In the genomic region with DNA sequence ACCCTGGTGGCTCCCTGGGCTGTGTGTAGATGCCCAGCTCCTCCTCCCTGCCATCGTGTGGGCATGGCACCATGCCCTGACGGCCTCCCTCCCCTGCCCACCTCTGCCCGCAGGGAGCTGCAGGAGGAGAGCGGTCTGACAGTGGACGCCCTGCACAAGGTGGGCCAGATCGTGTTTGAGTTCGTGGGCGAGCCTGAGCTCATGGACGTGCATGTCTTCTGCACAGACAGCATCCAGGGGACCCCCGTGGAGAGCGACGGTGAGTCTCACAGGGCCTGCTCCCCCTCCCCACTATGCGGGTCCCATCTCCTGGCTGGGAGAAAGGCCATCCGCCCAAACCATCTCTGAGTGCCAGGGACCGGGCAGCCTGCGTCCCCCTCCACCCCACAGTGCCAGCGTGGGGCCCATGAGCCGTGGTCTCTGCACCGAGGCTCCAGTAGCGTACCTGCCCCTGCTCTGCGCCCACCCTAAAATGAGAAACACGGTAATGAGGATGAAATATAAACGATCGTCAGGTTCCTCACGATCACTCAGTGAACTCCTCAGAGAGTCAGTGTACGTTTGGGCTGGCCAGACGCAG, we compare ENCODE assay signal across 16 cellular contexts. TPM values are rescaled to one million over a fixed set of nuclear protein-coding genes. Genes with fewer than 3 reads are reported as not detected.
DNase-seq lines count a peak whose midpoint lies in the region; ATAC-seq and TF ChIP-seq lines count a peak whose summit lies in the region.
"Had no signal": no experiment of that assay in that cellular context is flagged by ENCODE, and none has a peak within 500 bp of the region (broad histone marks: within the 10 kb centered on the region; RNA-seq: fewer than 3 reads in every experiment).

No MANE protein-coding gene starts in this region.

- peak overlapping the region; percentile 64; the same call in 1 of the 2 replicates for H3K27ac ChIP-seq in MM.1S (ENCODE audit: low read length)
- peak overlapping the region; percentile 55 for H3K27ac ChIP-seq in epithelial cell of prostate
- H3K27ac ChIP-seq in colonic mucosa: no peak overlapping the region

- H3K9ac ChIP-seq in MM.1S (ENCODE audit: low read length): no peak overlapping the region
- H3K9ac ChIP-seq in colonic mucosa (ENCODE audit: low read depth in 2 of 2, low read length in 2 of 2): no peak overlapping the region

- TF ChIP-seq CTCF in activated CD8-positive, alpha-beta T cell treated with anti-CD3 and anti-CD28 coated beads for 36 hours (IDR thresholded peaks at IDR 0.05): no peak
- TF ChIP-seq CTCF in MM.1S (IDR thresholded peaks at IDR 0.05; ENCODE audit: low read length) (no peak), colonic mucosa (IDR thresholded peaks at IDR 0.05) (no peak)

- POLR2A ChIA-PET in activated CD8-positive, alpha-beta T cell treated with anti-CD3 and anti-CD28 coated beads, Interleukin-2, amount 10 ng/mL, durations not matched to agents 7 days and 5 days (lab: Charles Lee): interaction anchor here (0.6 to 1.0 kb wide), 3 partner anchors 104 to 464 kb away, joined by 3 to 4 read pairs (median 3); no protein-coding TSS in a partner anchor
- POLR2A ChIA-PET in activated CD8-positive, alpha-beta T cell treated with anti-CD3 and anti-CD28 coated beads for 36 hours (lab: Charles Lee): interaction anchor here (0.6 kb wide), 1 partner anchor 42 kb away, joined by 5 read pairs; no protein-coding TSS in a partner anchor

- intact Hi-C loops in activated CD8-positive, alpha-beta T cell treated with anti-CD3 and anti-CD28 coated beads for 36 hours (cut with micrococcal nuclease): no loop called here
- intact Hi-C loops in colonic mucosa (cut with DNase I): loop anchor here (5.0 kb wide), 1 partner anchor 97 kb away; no protein-coding TSS in a partner anchor

- H3K4me3 Mint-ChIP-seq in activated CD8-positive, alpha-beta T cell treated with anti-CD3 and anti-CD28 coated beads, Interleukin-2, amount 10 ng/mL, durations not matched to agents 7 days and 5 days: peak overlapping the region; percentile 71
- no peak overlapping the region for H3K4me3 Mint-ChIP-seq in activated CD8-positive, alpha-beta T cell treated with anti-CD3 and anti-CD28 coated beads for 36 hours
- peak overlapping the region; percentile 72 to 74 for H3K4me3 Mint-ChIP-seq in stimulated activated naive B cell treated with anti-CD40 and anti-IgM and Interleukin-4, amounts not matched to agents 10 μg/mL and 1 μg/mL and 100 μg/mL, for 72 hours
- H3K4me3 Mint-ChIP-seq: activated naive CD4-positive, alpha-beta T cell treated with anti-CD3 and anti-CD28 coated beads, Interleukin-2, amount 50 U/mL, for 24 hours had no signal

- CTCF ChIA-PET in activated CD8-positive, alpha-beta T cell treated with anti-CD3 and anti-CD28 coated beads, Interleukin-2, amount 10 ng/mL, durations not matched to agents 7 days and 5 days (lab: Charles Lee): interaction anchor here (1.4 to 2.3 kb wide), 4 partner anchors 12 to 455 kb away, joined by 3 to 9 read pairs (median 7); no protein-coding TSS in a partner anchor
- CTCF ChIA-PET in activated CD8-positive, alpha-beta T cell treated with anti-CD3 and anti-CD28 coated beads for 36 hours (lab: Charles Lee): interaction anchor here (2.9 kb wide), 1 partner anchor 98 kb away, joined by 13 read pairs; no protein-coding TSS in a partner anchor

- H3K4me2 ChIP-seq in MM.1S (ENCODE audit: low read depth, low read length): peak overlapping the region; percentile 48

- H3K36me3 Mint-ChIP-seq in activated CD8-positive, alpha-beta T cell treated with anti-CD3 and anti-CD28 coated beads, Interleukin-2, amount 10 ng/mL, durations not matched to agents 7 days and 5 days (ENCODE audit: low read depth): peaks cover 42% of the 10 kb centered on the region
- H3K36me3 Mint-ChIP-seq in activated CD8-positive, alpha-beta T cell treated with anti-CD3 and anti-CD28 coated beads for 36 hours (ENCODE audit: low read depth): peaks cover 18% of the 10 kb centered on the region
- H3K36me3 Mint-ChIP-seq in stimulated activated naive B cell treated with anti-CD40 and anti-IgM and Interleukin-4, amounts not matched to agents 10 μg/mL and 1 μg/mL and 100 μg/mL, for 72 hours: peaks cover 52 to 77% of the 10 kb centered on the region in 2 donors

- H3K27me3 ChIP-seq in MM.1S (replicated peaks; ENCODE audit: insufficient read depth, low read length): no peaks in the 10 kb centered on the region
- no peaks in the 10 kb centered on the region for H3K27me3 ChIP-seq in colonic mucosa
- H3K27me3 ChIP-seq: gastrocnemius medialis had no signal

- H3F3A ChIP-seq in MM.1S (ENCODE audit: insufficient read depth, low read length): peaks cover 10% of the 10 kb centered on the region; the same call in 1 of the 2 replicates

- no peak for ATAC-seq in activated CD8-positive, alpha-beta T cell treated with anti-CD3 and anti-CD28 coated beads, Interleukin-2, amount 10 ng/mL, durations not matched to agents 7 days and 5 days
- no peak for ATAC-seq in activated CD8-positive, alpha-beta T cell treated with anti-CD3 and anti-CD28 coated beads for 36 hours
- ATAC-seq in stimulated activated naive B cell treated with anti-CD40 and anti-IgM and Interleukin-4, amounts not matched to agents 10 μg/mL and 1 μg/mL and 100 μg/mL, for 72 hours (replicated peaks): no peak
- ATAC-seq: naive thymus-derived CD8-positive, alpha-beta T cell had no signal

- H3K9me3 ChIP-seq in MM.1S (replicated peaks; ENCODE audit: insufficient read depth, low read length) (no peaks in the 10 kb centered on the region), colonic mucosa (no peaks in the 10 kb centered on the region)
- H3K9me3 ChIP-seq: A549, gastrocnemius medialis had no signal

- no peak overlapping the region for H2AFZ ChIP-seq in MM.1S (ENCODE audit: low read length)

- DNase-seq in activated CD8-positive, alpha-beta T cell treated with anti-CD3 and anti-CD28 coated beads, Interleukin-2, amount 10 ng/mL, durations not matched to agents 7 days and 5 days: no peak
- no peak for DNase-seq in activated CD8-positive, alpha-beta T cell treated with anti-CD3 and anti-CD28 coated beads for 36 hours
- DNase-seq in MM.1S: no peak
- no peak for DNase-seq in epithelial cell of prostate (ENCODE audit: low read depth, low spot score)
- no peak for DNase-seq in stimulated activated naive B cell treated with anti-CD40 and anti-IgM and Interleukin-4, amounts not matched to agents 10 μg/mL and 1 μg/mL and 100 μg/mL, for 72 hours
- DNase-seq in pons (ENCODE audit: low spot score): no peak
- DNase-seq in GOT3 (lab: John Stamatoyannopoulos, UW): no peak
- DNase-seq in colonic mucosa: no peak
- DNase-seq: naive thymus-derived CD8-positive, alpha-beta T cell; NCI-H1105 treated with DMSO at 0.1 percent for 48 hours; NCI-H2171 treated with DMSO at 0.1 percent for 48 hours; RPMI8226; stimulated activated CD4-positive, alpha-beta T cell treated with anti-CD3 and anti-CD28 coated beads, Interleukin-2, amount 100 ng/mL, for 24 hours had no signal

- no peaks in the 10 kb centered on the region for H3K9me2 ChIP-seq in MM.1S (replicated peaks; ENCODE audit: insufficient read depth, low read length)

- 0 out of 2 replicates have a peak overlapping the region, but pooled peaks have one; percentile 14 for H3K4me3 ChIP-seq in MM.1S (ENCODE audit: low read length)
- no peak overlapping the region for H3K4me3 ChIP-seq in colonic mucosa
- H3K4me3 ChIP-seq: A549, gastrocnemius medialis had no signal

- no peaks in the 10 kb centered on the region for H3K9me3 Mint-ChIP-seq in activated CD8-positive, alpha-beta T cell treated with anti-CD3 and anti-CD28 coated beads, Interleukin-2, amount 10 ng/mL, durations not matched to agents 7 days and 5 days (ENCODE audit: insufficient read depth)
- no peaks in the 10 kb centered on the region for H3K9me3 Mint-ChIP-seq in activated CD8-positive, alpha-beta T cell treated with anti-CD3 and anti-CD28 coated beads for 36 hours
- no peaks in the 10 kb centered on the region for H3K9me3 Mint-ChIP-seq in stimulated activated naive B cell treated with anti-CD40 and anti-IgM and Interleukin-4, amounts not matched to agents 10 μg/mL and 1 μg/mL and 100 μg/mL, for 72 hours
- H3K9me3 Mint-ChIP-seq: activated naive CD4-positive, alpha-beta T cell treated with anti-CD3 and anti-CD28 coated beads, Interleukin-2, amount 50 U/mL, for 24 hours; naive thymus-derived CD8-positive, alpha-beta T cell had no signal

- peak overlapping the region; percentile 82 for H3K27ac Mint-ChIP-seq in activated CD8-positive, alpha-beta T cell treated with anti-CD3 and anti-CD28 coated beads, Interleukin-2, amount 10 ng/mL, durations not matched to agents 7 days and 5 days
- H3K27ac Mint-ChIP-seq in activated CD8-positive, alpha-beta T cell treated with anti-CD3 and anti-CD28 coated beads for 36 hours: no peak overlapping the region
- H3K27ac Mint-ChIP-seq in stimulated activated naive B cell treated with anti-CD40 and anti-IgM and Interleukin-4, amounts not matched to agents 10 μg/mL and 1 μg/mL and 100 μg/mL, for 72 hours: peak overlapping the region; percentile 97
- H3K27ac Mint-ChIP-seq: activated naive CD4-positive, alpha-beta T cell treated with anti-CD3 and anti-CD28 coated beads, Interleukin-2, amount 50 U/mL, for 24 hours had no signal

- H3K36me3 ChIP-seq in MM.1S (replicated peaks; ENCODE audit: insufficient read depth, low read length): no peaks in the 10 kb centered on the region
- no peaks in the 10 kb centered on the region for H3K36me3 ChIP-seq in colonic mucosa
- H3K36me3 ChIP-seq: gastrocnemius medialis had no signal

- no peaks in the 10 kb centered on the region for H3K79me2 ChIP-seq in MM.1S (ENCODE audit: low read length)

- peaks cover 16% of the 10 kb centered on the region for H3K4me1 ChIP-seq in MM.1S (ENCODE audit: low read length)
- no peaks in the 10 kb centered on the region for H3K4me1 ChIP-seq in colonic mucosa
- H3K4me1 ChIP-seq: gastrocnemius medialis had no signal

- no peaks in the 10 kb centered on the region for H4K20me1 ChIP-seq in MM.1S (ENCODE audit: insufficient read depth, low read length)

- no peaks in the 10 kb centered on the region for H3K27me3 Mint-ChIP-seq in activated CD8-positive, alpha-beta T cell treated with anti-CD3 and anti-CD28 coated beads, Interleukin-2, amount 10 ng/mL, durations not matched to agents 7 days and 5 days (ENCODE audit: low read depth)
- no peaks in the 10 kb centered on the region for H3K27me3 Mint-ChIP-seq in activated CD8-positive, alpha-beta T cell treated with anti-CD3 and anti-CD28 coated beads for 36 hours
- no peaks in the 10 kb centered on the region for H3K27me3 Mint-ChIP-seq in stimulated activated naive B cell treated with anti-CD40 and anti-IgM and Interleukin-4, amounts not matched to agents 10 μg/mL and 1 μg/mL and 100 μg/mL, for 72 hours
- H3K27me3 Mint-ChIP-seq: activated naive CD4-positive, alpha-beta T cell treated with anti-CD3 and anti-CD28 coated beads, Interleukin-2, amount 50 U/mL, for 24 hours; naive thymus-derived CD8-positive, alpha-beta T cell had no signal

- peaks cover 63% of the 10 kb centered on the region for H3K4me1 Mint-ChIP-seq in activated CD8-positive, alpha-beta T cell treated with anti-CD3 and anti-CD28 coated beads, Interleukin-2, amount 10 ng/mL, durations not matched to agents 7 days and 5 days (ENCODE audit: low read depth)
- peaks cover 24% of the 10 kb centered on the region for H3K4me1 Mint-ChIP-seq in activated CD8-positive, alpha-beta T cell treated with anti-CD3 and anti-CD28 coated beads for 36 hours (ENCODE audit: low read depth)
- H3K4me1 Mint-ChIP-seq in stimulated activated naive B cell treated with anti-CD40 and anti-IgM and Interleukin-4, amounts not matched to agents 10 μg/mL and 1 μg/mL and 100 μg/mL, for 72 hours: peaks cover 61 to 98% of the 10 kb centered on the region in 2 donors

RNA-seq across cellular contexts. Expression of gene NUDT1, which starts 7.8 kb away (rescaled TPM):
- total RNA-seq in activated CD8-positive, alpha-beta T cell treated with anti-CD3 and anti-CD28 coated beads, Interleukin-2, amount 10 ng/mL, durations not matched to agents 7 days and 5 days: 100 to 1,000 TPM; 126 to 130 TPM
- total RNA-seq in activated CD8-positive, alpha-beta T cell treated with anti-CD3 and anti-CD28 coated beads for 36 hours: 10 to 100 TPM; 90.2 to 93.9 TPM
- 10 to 100 TPM; 15.0 to 51.6 TPM for total RNA-seq in colonic mucosa

RNA-seq across cellular contexts. Expression of gene MRM2, which starts 7.8 kb away (rescaled TPM):
- total RNA-seq in activated CD8-positive, alpha-beta T cell treated with anti-CD3 and anti-CD28 coated beads, Interleukin-2, amount 10 ng/mL, durations not matched to agents 7 days and 5 days: 10 to 100 TPM; 36.7 to 37.8 TPM
- total RNA-seq in activated CD8-positive, alpha-beta T cell treated with anti-CD3 and anti-CD28 coated beads for 36 hours: 10 to 100 TPM; 30.3 to 31.9 TPM
- total RNA-seq in colonic mucosa: 10 to 100 TPM; 17.3 to 27.0 TPM

RNA-seq across cellular contexts. Expression of gene MAD1L1, which starts 17.1 kb away (rescaled TPM):
- 10 to 100 TPM; 79.8 to 82.7 TPM for total RNA-seq in activated CD8-positive, alpha-beta T cell treated with anti-CD3 and anti-CD28 coated beads, Interleukin-2, amount 10 ng/mL, durations not matched to agents 7 days and 5 days
- 10 to 100 TPM; 40.0 to 44.7 TPM for total RNA-seq in activated CD8-positive, alpha-beta T cell treated with anti-CD3 and anti-CD28 coated beads for 36 hours
- total RNA-seq in colonic mucosa: 10 to 100 TPM; 18.2 to 47.0 TPM
